16 cellular contexts compared by ENCODE assay signal in the genomic region with DNA sequence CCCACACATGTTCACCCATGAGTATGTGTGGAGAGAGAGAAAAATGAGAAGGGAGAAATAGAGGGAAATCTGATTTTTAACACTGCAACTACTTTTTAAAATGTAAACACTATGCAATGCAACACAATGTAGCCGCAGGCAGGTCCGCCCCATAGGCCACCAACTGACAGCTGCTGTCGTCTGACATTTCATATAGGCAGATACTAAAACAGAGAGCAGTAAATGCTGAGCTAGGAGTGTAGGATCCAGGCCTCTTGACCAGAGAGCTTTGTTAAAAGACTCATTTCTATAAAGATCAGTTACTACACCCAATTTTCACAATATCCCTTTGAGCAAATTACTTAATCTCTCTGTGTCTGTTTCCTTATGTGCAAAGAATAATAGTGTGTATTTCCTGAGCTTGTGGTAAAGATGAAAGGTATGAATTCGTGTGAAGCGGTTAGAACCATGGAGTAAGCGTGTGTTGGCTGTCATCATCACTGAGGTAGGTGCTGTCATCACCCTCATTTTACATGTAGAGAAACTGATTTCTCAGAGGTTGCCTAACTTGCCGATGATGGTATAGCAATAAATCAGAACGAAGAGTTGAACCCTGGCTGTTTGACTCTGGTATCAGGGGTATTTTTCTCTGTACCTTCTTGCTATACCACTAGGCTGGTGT. TPM values are rescaled to one million over a fixed set of nuclear protein-coding genes. Genes with fewer than 3 reads are reported as not detected.
A peak's percentile ranks its signal among the peaks of the same experiment; 100 is the strongest.
DNase-seq lines count a peak whose midpoint lies in the region; ATAC-seq lines count a peak whose summit lies in the region.
"Had no signal": no experiment of that assay in that cellular context is flagged by ENCODE, and none has a peak within 500 bp of the region (broad histone marks: within the 10 kb centered on the region; RNA-seq: fewer than 3 reads in every experiment).

No MANE protein-coding gene starts in this region.

- no peaks in the 10 kb centered on the region for H3K36me3 Mint-ChIP-seq in activated naive CD4-positive, alpha-beta T cell treated with anti-CD3 and anti-CD28 coated beads, Interleukin-2, amount 50 U/mL, for 24 hours

- H3K4me3 Mint-ChIP-seq in activated naive CD4-positive, alpha-beta T cell treated with anti-CD3 and anti-CD28 coated beads, Interleukin-2, amount 50 U/mL, for 24 hours = peak overlapping the region; percentile 64

- no peaks in the 10 kb centered on the region for H3K9me3 Mint-ChIP-seq in activated naive CD4-positive, alpha-beta T cell treated with anti-CD3 and anti-CD28 coated beads, Interleukin-2, amount 50 U/mL, for 24 hours

- peaks cover 40% of the 10 kb centered on the region for H3K4me1 Mint-ChIP-seq in activated naive CD4-positive, alpha-beta T cell treated with anti-CD3 and anti-CD28 coated beads, Interleukin-2, amount 50 U/mL, for 24 hours

- no peak overlapping the region for H3K27ac Mint-ChIP-seq in activated naive CD4-positive, alpha-beta T cell treated with anti-CD3 and anti-CD28 coated beads, Interleukin-2, amount 50 U/mL, for 24 hours

- DNase-seq in stimulated activated CD4-positive, alpha-beta T cell treated with anti-CD3 and anti-CD28 coated beads, Interleukin-1b, Interleukin-23, amount 100 ng/mL, for 48 hours = peak; percentile 25
- DNase-seq in stimulated activated CD4-positive, alpha-beta T cell treated with anti-CD3 and anti-CD28 coated beads, Interleukin-2, amount 100 ng/mL, for 48 hours = no peak
- DNase-seq in NOMO-1 treated with DMSO at 0.1 percent for 48 hours (lab: John Stamatoyannopoulos, UW; ENCODE audit: unreplicated experiment) = peak; percentile 67
- DNase-seq in stimulated activated naive CD8-positive, alpha-beta T cell treated with anti-CD3 and anti-CD28 coated beads, Interleukin-15, Interleukin-2, amounts not matched to agents 100 U/mL and 50 U/mL, for 24 hours = no peak
- DNase-seq in NAMALWA (ENCODE audit: low spot score) = no peak
- DNase-seq: caudate nucleus; H7; NCI-H187; NCI-H446; NK-92 treated with Interleukin-12 subunit alpha and Interleukin-12 subunit beta, amount 100 ng/mL, for 24 hours; occipital lobe; right cardiac atrium; RPMI8226 had no signal

- H3K27me3 Mint-ChIP-seq in activated naive CD4-positive, alpha-beta T cell treated with anti-CD3 and anti-CD28 coated beads, Interleukin-2, amount 50 U/mL, for 24 hours = no peaks in the 10 kb centered on the region

- ATAC-seq in stimulated activated naive CD8-positive, alpha-beta T cell treated with anti-CD3 and anti-CD28 coated beads, Interleukin-15, Interleukin-2, amounts not matched to agents 100 U/mL and 50 U/mL, for 24 hours = peak; percentile 62
- ATAC-seq in esophagus mucosa = no peak
- ATAC-seq: left lobe of liver, right cardiac atrium had no signal

RNA-seq across cellular contexts. Expression of a gene that starts 55.2 kb away (rescaled TPM):
- total RNA-seq in esophagus mucosa = 0.12 TPM

Comparison
In these comparisons a context has a peak if more than half of its experiments do, and no peak if none do; other contexts are left out.
1. DNase-seq: peak in stimulated activated CD4-positive, alpha-beta T cell treated with anti-CD3 and anti-CD28 coated beads, Interleukin-1b, Interleukin-23, amount 100 ng/mL, for 48 hours (single experiment) and NOMO-1 treated with DMSO at 0.1 percent for 48 hours (single experiment); none in stimulated activated CD4-positive, alpha-beta T cell treated with anti-CD3 and anti-CD28 coated beads, Interleukin-2, amount 100 ng/mL, for 48 hours (0 of 2), stimulated activated naive CD8-positive, alpha-beta T cell treated with anti-CD3 and anti-CD28 coated beads, Interleukin-15, Interleukin-2, amounts not matched to agents 100 U/mL and 50 U/mL, for 24 hours (single experiment) and NAMALWA (single experiment).